14 cellular contexts compared by ENCODE assay signal in the genomic region with DNA sequence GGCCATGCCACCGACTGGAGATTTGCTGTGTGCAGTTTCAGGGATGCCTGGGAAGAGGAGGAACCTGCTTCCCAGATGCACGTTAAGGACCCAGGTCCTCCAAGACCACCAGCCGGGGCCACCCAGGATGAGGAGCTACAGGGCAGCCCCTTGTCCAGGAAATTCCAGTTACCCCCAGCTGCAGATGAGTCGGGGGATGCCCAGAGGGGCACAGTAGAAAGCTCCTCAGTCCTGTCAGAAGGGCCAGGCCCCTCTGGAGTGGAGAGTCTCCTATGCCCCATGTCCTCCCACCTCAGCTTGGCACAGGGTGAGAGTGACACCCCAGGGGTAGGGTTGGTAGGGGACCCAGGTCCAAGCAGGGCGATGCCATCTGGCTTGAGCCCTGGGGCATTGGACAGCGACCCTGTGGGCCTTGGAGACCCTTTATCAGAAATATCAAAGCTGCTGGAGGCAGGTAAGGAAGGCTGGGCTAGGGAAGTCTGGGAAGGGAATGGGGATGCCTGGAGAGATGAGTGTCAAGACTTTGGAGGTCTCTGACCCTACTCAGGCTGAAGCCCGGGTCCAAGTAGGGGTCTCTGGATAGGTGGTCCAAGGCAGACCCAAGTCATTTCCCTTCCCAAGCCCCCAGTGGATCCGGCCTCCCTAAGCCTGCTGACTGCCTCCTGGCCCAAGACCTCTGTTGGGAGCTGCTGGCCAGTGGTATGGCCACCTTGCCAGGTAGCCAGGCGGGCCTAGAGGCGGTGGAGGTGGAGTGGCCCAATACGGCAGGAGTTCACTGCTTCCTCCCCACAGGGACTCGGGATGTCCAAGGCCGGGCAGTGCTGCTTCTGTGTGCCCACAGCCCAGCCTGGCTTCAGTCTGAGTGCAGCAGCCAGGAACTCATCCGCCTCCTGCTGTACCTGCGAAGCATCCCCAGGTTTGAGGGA. TPM values are rescaled to one million over a fixed set of nuclear protein-coding genes. Genes with fewer than 3 reads are reported as not detected.
DNase-seq lines count a peak whose midpoint lies in the region; ATAC-seq and TF ChIP-seq lines count a peak whose summit lies in the region.
"Had no signal": no experiment of that assay in that cellular context is flagged by ENCODE, and none has a peak within 500 bp of the region (broad histone marks: within the 10 kb centered on the region; RNA-seq: fewer than 3 reads in every experiment).

No MANE protein-coding gene starts in this region.

- H3K36me3 Mint-ChIP-seq in activated CD4-positive, alpha-beta T cell treated with anti-CD3 and anti-CD28 coated beads, Interleukin-2, amount 10 ng/mL, durations not matched to agents 7 days and 5 days (ENCODE audit: low read depth): peaks cover 10% of the 10 kb centered on the region
- H3K36me3 Mint-ChIP-seq: neural progenitor cell had no signal

- peak overlapping the region; percentile 73 for H3K4me3 ChIP-seq in Jurkat, Clone E6-1 (ENCODE audit: low read length)
- H3K4me3 ChIP-seq in adipocyte (ENCODE audit: low read length): peak overlapping the region; percentile 67
- peak overlapping the region; percentile 78 for H3K4me3 ChIP-seq in osteoblast (ENCODE audit: insufficient read depth, low read length)
- H3K4me3 ChIP-seq in OCI-LY7 (ENCODE audit: low read depth, low read length, poor library complexity, severe bottlenecking): no peak overlapping the region

- CTCF ChIA-PET in activated CD4-positive, alpha-beta T cell treated with anti-CD3 and anti-CD28 coated beads, Interleukin-2, amount 10 ng/mL, durations not matched to agents 7 days and 5 days (lab: Charles Lee): interaction anchor here (0.7 to 1.7 kb wide), 6 partner anchors 45 to 428 kb away, joined by 3 to 9 read pairs (median 3); a partner anchor contains a TSS
- CTCF ChIA-PET in OCI-LY7 (lab: Charles Lee; ENCODE audit: unreplicated experiment): no interaction called here

- H3K27me3 ChIP-seq in adipocyte (replicated peaks; ENCODE audit: control insufficient read depth, insufficient read depth, low read length) (no peaks in the 10 kb centered on the region), osteoblast (ENCODE audit: insufficient read depth, low read length) (no peaks in the 10 kb centered on the region)

- H3K4me2 ChIP-seq in osteoblast (ENCODE audit: insufficient read depth, low read length) (peak overlapping the region; percentile 64), OCI-LY7 (ENCODE audit: low read length) (no peak overlapping the region)

- peak overlapping the region; percentile 37 for H3K4me3 Mint-ChIP-seq in activated CD4-positive, alpha-beta T cell treated with anti-CD3 and anti-CD28 coated beads, Interleukin-2, amount 10 ng/mL, durations not matched to agents 7 days and 5 days
- H3K4me3 Mint-ChIP-seq: neural progenitor cell had no signal

- no peak for TF ChIP-seq CTCF in osteoblast (IDR thresholded peaks at IDR 0.05; ENCODE audit: extremely low read depth, low read depth, low read length)
- no peak for TF ChIP-seq CTCF in OCI-LY7 (conservative IDR thresholded peaks at IDR 0.05; ENCODE audit: low read length)

- no peaks in the 10 kb centered on the region for H3K27me3 Mint-ChIP-seq in activated CD4-positive, alpha-beta T cell treated with anti-CD3 and anti-CD28 coated beads, Interleukin-2, amount 10 ng/mL, durations not matched to agents 7 days and 5 days

- H3K36me3 ChIP-seq in adipocyte (ENCODE audit: control insufficient read depth, insufficient read depth, low read length, severe bottlenecking) (peaks cover 18% of the 10 kb centered on the region), osteoblast (ENCODE audit: insufficient read depth, low read length) (peaks cover 28% of the 10 kb centered on the region), OCI-LY7 (ENCODE audit: insufficient read depth, low read length) (no peaks in the 10 kb centered on the region)
- H3K36me3 ChIP-seq: neural progenitor cell had no signal

- BruUV-seq in OCI-LY7 (replicated peaks; lab: Mats Ljungman, UMichigan): no TSS peak

- intact Hi-C loops in OCI-LY7 (cut with micrococcal nuclease; ENCODE audit: unreplicated experiment): no loop called here

- H3K4me1 ChIP-seq in adipocyte (ENCODE audit: control insufficient read depth, insufficient read depth, low read length): peaks cover 33% of the 10 kb centered on the region
- peaks cover 37% of the 10 kb centered on the region for H3K4me1 ChIP-seq in osteoblast (ENCODE audit: insufficient read depth, low read length)
- no peaks in the 10 kb centered on the region for H3K4me1 ChIP-seq in OCI-LY7 (ENCODE audit: insufficient read depth, low read length, poor library complexity, severe bottlenecking)
- H3K4me1 ChIP-seq: neural progenitor cell had no signal

- no peak overlapping the region for H2AFZ ChIP-seq in osteoblast (ENCODE audit: low read length)
- H2AFZ ChIP-seq in OCI-LY7 (ENCODE audit: low read length): no peak overlapping the region

- ATAC-seq in GM21447 (IDR thresholded peaks at IDR 0.05; ENCODE audit: unreplicated experiment) (no peak), GM21717 (IDR thresholded peaks at IDR 0.05; ENCODE audit: unreplicated experiment) (no peak)

- H4K20me1 ChIP-seq in osteoblast (ENCODE audit: insufficient read depth, low read length) (no peaks in the 10 kb centered on the region), OCI-LY7 (ENCODE audit: insufficient read depth, low read length) (no peaks in the 10 kb centered on the region)

- peak overlapping the region; percentile 40 for H3K9ac ChIP-seq in adipocyte (ENCODE audit: low read length)
- H3K9ac ChIP-seq: neural progenitor cell had no signal

- H3K9me2 ChIP-seq in OCI-LY7 (ENCODE audit: insufficient read depth, low read length): no peaks in the 10 kb centered on the region

- no peak for DNase-seq in activated CD4-positive, alpha-beta T cell treated with anti-CD3 and anti-CD28 coated beads, Interleukin-2, amount 10 ng/mL, durations not matched to agents 7 days and 5 days
- no peak for DNase-seq in activated CD4-positive, alpha-beta T cell treated with anti-CD3 and anti-CD28 coated beads for 1 hour
- DNase-seq in Jurkat, Clone E6-1 (ENCODE audit: low read depth, low spot score): no peak
- no peak for DNase-seq in adipocyte (ENCODE audit: low read depth)
- DNase-seq in osteoblast (ENCODE audit: insufficient read length, low spot score, missing footprints): peak; percentile 73
- no peak for DNase-seq in OCI-LY7 (ENCODE audit: low spot score)
- DNase-seq: dorsolateral prefrontal cortex, small intestine had no signal

- H3K79me2 ChIP-seq in osteoblast (ENCODE audit: insufficient read depth, low read length) (peaks cover 20% of the 10 kb centered on the region), OCI-LY7 (ENCODE audit: insufficient read depth, low read depth, low read length) (no peaks in the 10 kb centered on the region)

- H3K9me3 Mint-ChIP-seq in activated CD4-positive, alpha-beta T cell treated with anti-CD3 and anti-CD28 coated beads, Interleukin-2, amount 10 ng/mL, durations not matched to agents 7 days and 5 days: no peaks in the 10 kb centered on the region
- H3K9me3 Mint-ChIP-seq: neural progenitor cell had no signal

- H3K9me3 ChIP-seq in adipocyte (ENCODE audit: control insufficient read depth, low read length) (no peaks in the 10 kb centered on the region), osteoblast (ENCODE audit: low read depth, low read length) (no peaks in the 10 kb centered on the region), OCI-LY7 (ENCODE audit: low read length) (no peaks in the 10 kb centered on the region)

- peaks cover 15% of the 10 kb centered on the region for H3K4me1 Mint-ChIP-seq in activated CD4-positive, alpha-beta T cell treated with anti-CD3 and anti-CD28 coated beads, Interleukin-2, amount 10 ng/mL, durations not matched to agents 7 days and 5 days
- H3K4me1 Mint-ChIP-seq: neural progenitor cell had no signal

- peak overlapping the region; percentile 51 for H3K27ac Mint-ChIP-seq in activated CD4-positive, alpha-beta T cell treated with anti-CD3 and anti-CD28 coated beads, Interleukin-2, amount 10 ng/mL, durations not matched to agents 7 days and 5 days
- H3K27ac Mint-ChIP-seq: neural progenitor cell had no signal

- H3K27ac ChIP-seq in osteoblast (ENCODE audit: low read depth, low read length) (no peak overlapping the region), OCI-LY7 (ENCODE audit: low read depth, low read length, poor library complexity, severe bottlenecking) (no peak overlapping the region)
- H3K27ac ChIP-seq: neural progenitor cell had no signal

- POLR2A ChIA-PET in activated CD4-positive, alpha-beta T cell treated with anti-CD3 and anti-CD28 coated beads, Interleukin-2, amount 10 ng/mL, durations not matched to agents 7 days and 5 days (lab: Charles Lee): no interaction called here
- POLR2A ChIA-PET in OCI-LY7 (lab: Charles Lee): no interaction called here

RNA-seq across cellular contexts. Expression of a gene that starts 1.0 kb away (rescaled TPM):
- 10 to 100 TPM; 15.7 TPM for total RNA-seq in activated CD4-positive, alpha-beta T cell treated with anti-CD3 and anti-CD28 coated beads, Interleukin-2, amount 10 ng/mL, durations not matched to agents 7 days and 5 days
- polyA plus RNA-seq in Jurkat, Clone E6-1 (2012; ENCODE audit: insufficient read depth, insufficient read length): 74.1 TPM
- 31.8 and 41.6 TPM in 2 replicates for total RNA-seq in osteoblast
- total RNA-seq in OCI-LY7 (2014; rRNA removed; shearing (Covaris generic)): not detected in 2 replicates
- total RNA-seq in OCI-LY7 (2022): 0.51 and 1.3 TPM in 2 replicates

RNA-seq across cellular contexts. Expression of a gene that starts 31.6 kb away (rescaled TPM):
- 1 to 10 TPM; 1.5 to 2.0 TPM for total RNA-seq in activated CD4-positive, alpha-beta T cell treated with anti-CD3 and anti-CD28 coated beads, Interleukin-2, amount 10 ng/mL, durations not matched to agents 7 days and 5 days
- 6.8 TPM for polyA plus RNA-seq in Jurkat, Clone E6-1 (2012; ENCODE audit: insufficient read depth, insufficient read length)
- 2.9 and 3.6 TPM in 2 replicates for total RNA-seq in osteoblast
- 0.36 and 2.7 TPM in 2 replicates for total RNA-seq in OCI-LY7 (2014; rRNA removed; shearing (Covaris generic))
- 3.6 and 4.2 TPM in 2 replicates for total RNA-seq in OCI-LY7 (2022)
- total RNA-seq: kidney epithelial cell had no signal

RNA-seq across cellular contexts. Expression of a gene that starts 33.1 kb away (rescaled TPM):
- 10 to 100 TPM; 59.2 to 62.0 TPM for total RNA-seq in activated CD4-positive, alpha-beta T cell treated with anti-CD3 and anti-CD28 coated beads, Interleukin-2, amount 10 ng/mL, durations not matched to agents 7 days and 5 days
- 79.4 TPM for polyA plus RNA-seq in Jurkat, Clone E6-1 (2012; ENCODE audit: insufficient read depth, insufficient read length)
- total RNA-seq in osteoblast (27.4 and 28.2 TPM in 2 replicates), OCI-LY7 (2022) (44.1 and 55.0 TPM in 2 replicates)
- total RNA-seq in OCI-LY7 (2014; rRNA removed; shearing (Covaris generic)): 16.0 and 16.5 TPM in 2 replicates

RNA-seq across cellular contexts. Expression of a gene that starts 46.2 kb away (rescaled TPM):
- not detected for total RNA-seq in activated CD4-positive, alpha-beta T cell treated with anti-CD3 and anti-CD28 coated beads, Interleukin-2, amount 10 ng/mL, durations not matched to agents 7 days and 5 days
- 15.9 TPM for polyA plus RNA-seq in Jurkat, Clone E6-1 (2012; ENCODE audit: insufficient read depth, insufficient read length)
- total RNA-seq in osteoblast (not detected in 2 replicates), OCI-LY7 (2022) (0.17 and 1.4 TPM in 2 replicates)
- total RNA-seq in OCI-LY7 (2014; rRNA removed; shearing (Covaris generic)): not detected in 2 replicates
- total RNA-seq: Right ventricle myocardium inferior had no signal

RNA-seq across cellular contexts. Expression of a gene that starts 46.3 kb away (rescaled TPM):
- total RNA-seq in activated CD4-positive, alpha-beta T cell treated with anti-CD3 and anti-CD28 coated beads, Interleukin-2, amount 10 ng/mL, durations not matched to agents 7 days and 5 days: not detected
- polyA plus RNA-seq in Jurkat, Clone E6-1 (2012; ENCODE audit: insufficient read depth, insufficient read length): 3.2 TPM
- total RNA-seq in osteoblast (not detected in 2 replicates), OCI-LY7 (2022) (not detected in 2 replicates)
- total RNA-seq in OCI-LY7 (2014; rRNA removed; shearing (Covaris generic)): not detected in 2 replicates
- total RNA-seq: Daoy, Right ventricle myocardium inferior had no signal

Comparison
In these comparisons a context has a peak if more than half of its experiments do, and no peak if none do; other contexts are left out.
1. RNA of a gene that starts 1.0 kb away (total RNA-seq): 31.8 to 41.6 TPM in osteoblast and 15.7 TPM in activated CD4-positive, alpha-beta T cell treated with anti-CD3 and anti-CD28 coated beads, Interleukin-2, amount 10 ng/mL, durations not matched to agents 7 days and 5 days; 0.51 to 1.3 TPM in OCI-LY7; every median in the first group is over 4 times any median in the second.